In the genomic region with DNA sequence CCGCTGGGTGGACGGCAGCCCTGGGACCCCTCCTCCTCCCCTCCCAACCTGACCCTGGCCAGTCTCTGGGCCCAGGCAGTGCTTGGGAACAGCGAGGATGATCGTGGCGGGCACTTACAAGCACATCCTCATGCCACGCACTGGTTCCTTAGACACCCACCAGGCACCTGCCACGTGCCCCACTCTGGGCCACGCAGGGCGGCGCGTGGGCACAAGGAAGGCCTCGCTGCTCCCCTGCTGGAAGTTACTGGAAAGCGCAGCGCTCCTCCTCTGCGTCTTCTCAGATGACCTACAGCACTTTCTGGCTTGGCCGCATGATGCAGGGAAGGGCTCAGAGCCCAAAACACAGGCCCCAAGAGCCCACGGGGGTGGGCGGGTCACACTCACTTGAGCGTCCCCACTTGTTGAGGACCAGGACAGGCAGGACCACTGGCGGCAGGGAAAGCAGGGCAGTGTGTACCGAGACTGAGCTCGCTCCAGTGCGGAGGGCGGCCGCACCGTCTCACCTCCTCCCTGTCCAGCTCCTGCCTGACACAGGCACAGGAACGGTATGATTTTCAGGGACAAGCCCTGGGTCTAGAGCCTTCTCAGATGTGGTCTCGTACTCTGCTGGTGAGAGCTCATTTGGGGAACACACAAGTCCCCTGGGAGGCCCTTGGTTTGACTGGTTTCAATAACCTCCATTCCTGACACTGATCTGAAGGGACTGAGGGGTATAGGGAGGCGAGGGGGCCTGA, we compare ENCODE assay signal across 1 cellular context.
TF ChIP-seq lines count a peak whose summit lies in the region.

No MANE protein-coding gene starts in this region.

TF ChIP-seq in GM12878, 131 proteins besides CTCF, POLR2A, EP300 and RAD21 (continued from another document):
- peak; percentile 80 for TF ChIP-seq DPF2 (IDR thresholded peaks at IDR 0.05)
- TF ChIP-seq ZNF622 (IDR thresholded peaks at IDR 0.05), result no peak
- TF ChIP-seq BHLHE40 (IDR thresholded peaks at IDR 0.05; ENCODE audit: borderline replicate concordance in 1 of 2, low read depth in 2 of 2, low read length in 1 of 2), result peak; percentile 74 to 87
- TF ChIP-seq TCF12 (IDR thresholded peaks at IDR 0.05; ENCODE audit: low read depth, low read length), result 0 out of 2 replicates have a peak, but pooled peaks have one; percentile 36
- TF ChIP-seq RAD51 (IDR thresholded peaks at IDR 0.05), result no peak
- TF ChIP-seq MEF2B (IDR thresholded peaks at IDR 0.05; ENCODE audit: partially characterized antibody, poor library complexity, severe bottlenecking), result peak; percentile 98
- peak; percentile 44; the same call in 1 of the 2 replicates for TF ChIP-seq NFIC (IDR thresholded peaks at IDR 0.05; ENCODE audit: low read depth, low read length)
- 0 out of 2 replicates have a peak, but pooled peaks have one; percentile 19 for TF ChIP-seq YY1 (IDR thresholded peaks at IDR 0.05; ENCODE audit: low read depth, low read length)
- no peak for TF ChIP-seq RB1 (IDR thresholded peaks at IDR 0.05; ENCODE audit: borderline replicate concordance)
- TF ChIP-seq, protein P1, sequence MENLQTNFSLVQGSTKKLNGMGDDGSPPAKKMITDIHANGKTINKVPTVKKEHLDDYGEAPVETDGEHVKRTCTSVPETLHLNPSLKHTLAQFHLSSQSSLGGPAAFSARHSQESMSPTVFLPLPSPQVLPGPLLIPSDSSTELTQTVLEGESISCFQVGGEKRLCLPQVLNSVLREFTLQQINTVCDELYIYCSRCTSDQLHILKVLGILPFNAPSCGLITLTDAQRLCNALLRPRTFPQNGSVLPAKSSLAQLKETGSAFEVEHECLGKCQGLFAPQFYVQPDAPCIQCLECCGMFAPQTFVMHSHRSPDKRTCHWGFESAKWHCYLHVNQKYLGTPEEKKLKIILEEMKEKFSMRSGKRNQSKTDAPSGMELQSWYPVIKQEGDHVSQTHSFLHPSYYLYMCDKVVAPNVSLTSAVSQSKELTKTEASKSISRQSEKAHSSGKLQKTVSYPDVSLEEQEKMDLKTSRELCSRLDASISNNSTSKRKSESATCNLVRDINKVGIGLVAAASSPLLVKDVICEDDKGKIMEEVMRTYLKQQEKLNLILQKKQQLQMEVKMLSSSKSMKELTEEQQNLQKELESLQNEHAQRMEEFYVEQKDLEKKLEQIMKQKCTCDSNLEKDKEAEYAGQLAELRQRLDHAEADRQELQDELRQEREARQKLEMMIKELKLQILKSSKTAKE (IDR thresholded peaks at IDR 0.05; ENCODE audit: low read depth, poor library complexity, severe bottlenecking), result peak; percentile 79
- TF ChIP-seq IKZF1 (conservative IDR thresholded peaks at IDR 0.05), result peak; percentile 88
- TF ChIP-seq BCL11A (IDR thresholded peaks at IDR 0.05; ENCODE audit: low read depth, low read length), result peak; percentile 89
- peak; percentile 36; the same call in 1 of the 3 replicates for TF ChIP-seq POU2F2 (IDR thresholded peaks at IDR 0.05; ENCODE audit: borderline replicate concordance, low read depth, low read length)
- peak; percentile 98 for TF ChIP-seq TCF7 (IDR thresholded peaks at IDR 0.05; ENCODE audit: borderline replicate concordance)
- peak; percentile 84 for TF ChIP-seq CBFB (IDR thresholded peaks at IDR 0.05; ENCODE audit: low read depth)
- TF ChIP-seq BACH1 (IDR thresholded peaks at IDR 0.05; ENCODE audit: borderline replicate concordance), result peak; percentile 41; the same call in 1 of the 2 replicates
- no peak for TF ChIP-seq ZNF207 (IDR thresholded peaks at IDR 0.05; ENCODE audit: borderline replicate concordance)
- TF ChIP-seq NR2C1 (IDR thresholded peaks at IDR 0.05), result no peak
- no peak for TF ChIP-seq KAT2A (conservative IDR thresholded peaks at IDR 0.05; ENCODE audit: control insufficient read depth, low read depth, low read length)
- TF ChIP-seq TBL1XR1 (IDR thresholded peaks at IDR 0.05; ENCODE audit: low read depth, low read length), result peak; percentile 66; the same call in 1 of the 2 replicates
- TF ChIP-seq BMI1 (IDR thresholded peaks at IDR 0.05; ENCODE audit: borderline replicate concordance), result 0 out of 2 replicates have a peak, but pooled peaks have one; percentile 29
- 0 out of 2 replicates have a peak, but pooled peaks have one; percentile 44 for TF ChIP-seq NBN (IDR thresholded peaks at IDR 0.05)
- TF ChIP-seq ZNF384 (IDR thresholded peaks at IDR 0.05; ENCODE audit: borderline replicate concordance, low read depth, low read length), result no peak
- TF ChIP-seq GABPA (IDR thresholded peaks at IDR 0.05; ENCODE audit: low read depth), result no peak
- TF ChIP-seq PAX5 (IDR thresholded peaks at IDR 0.05; ENCODE audit: borderline replicate concordance, low read depth, low read length), result peak; percentile 88
- TF ChIP-seq FOXM1 (IDR thresholded peaks at IDR 0.05; ENCODE audit: low read depth, low read length), result peak; percentile 61; the same call in 1 of the 2 replicates
- peak; percentile 85 for TF ChIP-seq EED (IDR thresholded peaks at IDR 0.05; ENCODE audit: low read depth)
- no peak for TF ChIP-seq NFXL1 (IDR thresholded peaks at IDR 0.05; ENCODE audit: borderline replicate concordance)
- peak; percentile 73 to 86; a peak in 3 of 4 replicates for TF ChIP-seq IKZF2 (IDR thresholded peaks at IDR 0.05)
- TF ChIP-seq NR2F1 (conservative IDR thresholded peaks at IDR 0.05), result peak; percentile 69; the same call in 1 of the 2 replicates
- peak; percentile 84 for TF ChIP-seq MTA2 (IDR thresholded peaks at IDR 0.05; ENCODE audit: low read depth)
- TF ChIP-seq SPI1 (IDR thresholded peaks at IDR 0.05; ENCODE audit: borderline replicate concordance, insufficient read depth, low read depth, low read length), result peak; percentile 37; the same call in 1 of the 2 replicates
- TF ChIP-seq JUNB (IDR thresholded peaks at IDR 0.05), result peak; percentile 75
- TF ChIP-seq, protein P2, sequence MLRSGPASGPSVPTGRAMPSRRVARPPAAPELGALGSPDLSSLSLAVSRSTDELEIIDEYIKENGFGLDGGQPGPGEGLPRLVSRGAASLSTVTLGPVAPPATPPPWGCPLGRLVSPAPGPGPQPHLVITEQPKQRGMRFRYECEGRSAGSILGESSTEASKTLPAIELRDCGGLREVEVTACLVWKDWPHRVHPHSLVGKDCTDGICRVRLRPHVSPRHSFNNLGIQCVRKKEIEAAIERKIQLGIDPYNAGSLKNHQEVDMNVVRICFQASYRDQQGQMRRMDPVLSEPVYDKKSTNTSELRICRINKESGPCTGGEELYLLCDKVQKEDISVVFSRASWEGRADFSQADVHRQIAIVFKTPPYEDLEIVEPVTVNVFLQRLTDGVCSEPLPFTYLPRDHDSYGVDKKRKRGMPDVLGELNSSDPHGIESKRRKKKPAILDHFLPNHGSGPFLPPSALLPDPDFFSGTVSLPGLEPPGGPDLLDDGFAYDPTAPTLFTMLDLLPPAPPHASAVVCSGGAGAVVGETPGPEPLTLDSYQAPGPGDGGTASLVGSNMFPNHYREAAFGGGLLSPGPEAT (IDR thresholded peaks at IDR 0.05; ENCODE audit: low read depth), result peak; percentile 54; the same call in 1 of the 2 replicates
- TF ChIP-seq, protein P3, sequence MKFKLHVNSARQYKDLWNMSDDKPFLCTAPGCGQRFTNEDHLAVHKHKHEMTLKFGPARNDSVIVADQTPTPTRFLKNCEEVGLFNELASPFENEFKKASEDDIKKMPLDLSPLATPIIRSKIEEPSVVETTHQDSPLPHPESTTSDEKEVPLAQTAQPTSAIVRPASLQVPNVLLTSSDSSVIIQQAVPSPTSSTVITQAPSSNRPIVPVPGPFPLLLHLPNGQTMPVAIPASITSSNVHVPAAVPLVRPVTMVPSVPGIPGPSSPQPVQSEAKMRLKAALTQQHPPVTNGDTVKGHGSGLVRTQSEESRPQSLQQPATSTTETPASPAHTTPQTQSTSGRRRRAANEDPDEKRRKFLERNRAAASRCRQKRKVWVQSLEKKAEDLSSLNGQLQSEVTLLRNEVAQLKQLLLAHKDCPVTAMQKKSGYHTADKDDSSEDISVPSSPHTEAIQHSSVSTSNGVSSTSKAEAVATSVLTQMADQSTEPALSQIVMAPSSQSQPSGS (IDR thresholded peaks at IDR 0.05; ENCODE audit: low read length), result peak; percentile 44; the same call in 1 of the 2 replicates
- no peak for TF ChIP-seq CREB1 (IDR thresholded peaks at IDR 0.05; ENCODE audit: low read depth)
- no peak for TF ChIP-seq SP1 (IDR thresholded peaks at IDR 0.05; ENCODE audit: low read depth, low read length)
- 0 out of 2 replicates have a peak, but pooled peaks have one; percentile 54 for TF ChIP-seq GATAD2B (conservative IDR thresholded peaks at IDR 0.05; ENCODE audit: low read depth)
- no peak for TF ChIP-seq FOXK2 (IDR thresholded peaks at IDR 0.05)
- TF ChIP-seq, protein P4, sequence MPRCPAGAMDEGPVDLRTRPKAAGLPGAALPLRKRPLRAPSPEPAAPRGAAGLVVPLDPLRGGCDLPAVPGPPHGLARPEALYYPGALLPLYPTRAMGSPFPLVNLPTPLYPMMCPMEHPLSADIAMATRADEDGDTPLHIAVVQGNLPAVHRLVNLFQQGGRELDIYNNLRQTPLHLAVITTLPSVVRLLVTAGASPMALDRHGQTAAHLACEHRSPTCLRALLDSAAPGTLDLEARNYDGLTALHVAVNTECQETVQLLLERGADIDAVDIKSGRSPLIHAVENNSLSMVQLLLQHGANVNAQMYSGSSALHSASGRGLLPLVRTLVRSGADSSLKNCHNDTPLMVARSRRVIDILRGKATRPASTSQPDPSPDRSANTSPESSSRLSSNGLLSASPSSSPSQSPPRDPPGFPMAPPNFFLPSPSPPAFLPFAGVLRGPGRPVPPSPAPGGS (IDR thresholded peaks at IDR 0.05; ENCODE audit: borderline replicate concordance, insufficient read depth, low read depth, low read length, poor library complexity, severe bottlenecking), result peak; percentile 95
- TF ChIP-seq YBX1 (IDR thresholded peaks at IDR 0.05), result no peak
